2 cellular contexts compared by ENCODE assay signal in the genomic region with DNA sequence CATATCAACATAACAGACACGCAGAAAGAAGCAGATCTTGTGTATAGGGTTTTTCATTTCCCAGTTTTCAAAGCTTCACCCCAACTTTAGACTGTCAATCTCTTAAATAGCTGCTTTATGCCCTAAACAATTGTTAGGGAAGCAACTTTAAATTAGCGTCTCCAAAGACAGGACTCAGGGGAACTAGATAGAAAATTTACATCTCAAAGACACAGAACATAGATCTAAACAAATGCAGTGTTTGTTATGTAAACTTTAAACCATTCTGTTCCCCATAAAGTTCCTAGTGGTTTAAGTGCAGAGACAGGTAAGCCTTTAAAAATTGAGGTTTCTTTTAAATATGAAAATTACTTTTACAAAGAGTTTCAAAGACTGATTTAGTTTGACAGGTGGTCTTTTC.
TF ChIP-seq lines count a peak whose summit lies in the region.

No MANE protein-coding gene starts in this region.

TF ChIP-seq in WTC11, 78 proteins besides CTCF, POLR2A, EP300 and RAD21 (continued from another document):
- TF ChIP-seq SOX15 (CRISPR knock-in tag; IDR thresholded peaks at IDR 0.05), result no peak
- TF ChIP-seq, protein P1, sequence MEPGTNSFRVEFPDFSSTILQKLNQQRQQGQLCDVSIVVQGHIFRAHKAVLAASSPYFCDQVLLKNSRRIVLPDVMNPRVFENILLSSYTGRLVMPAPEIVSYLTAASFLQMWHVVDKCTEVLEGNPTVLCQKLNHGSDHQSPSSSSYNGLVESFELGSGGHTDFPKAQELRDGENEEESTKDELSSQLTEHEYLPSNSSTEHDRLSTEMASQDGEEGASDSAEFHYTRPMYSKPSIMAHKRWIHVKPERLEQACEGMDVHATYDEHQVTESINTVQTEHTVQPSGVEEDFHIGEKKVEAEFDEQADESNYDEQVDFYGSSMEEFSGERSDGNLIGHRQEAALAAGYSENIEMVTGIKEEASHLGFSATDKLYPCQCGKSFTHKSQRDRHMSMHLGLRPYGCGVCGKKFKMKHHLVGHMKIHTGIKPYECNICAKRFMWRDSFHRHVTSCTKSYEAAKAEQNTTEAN (CRISPR knock-in tag; IDR thresholded peaks at IDR 0.05), result no peak
- TF ChIP-seq, protein P2, sequence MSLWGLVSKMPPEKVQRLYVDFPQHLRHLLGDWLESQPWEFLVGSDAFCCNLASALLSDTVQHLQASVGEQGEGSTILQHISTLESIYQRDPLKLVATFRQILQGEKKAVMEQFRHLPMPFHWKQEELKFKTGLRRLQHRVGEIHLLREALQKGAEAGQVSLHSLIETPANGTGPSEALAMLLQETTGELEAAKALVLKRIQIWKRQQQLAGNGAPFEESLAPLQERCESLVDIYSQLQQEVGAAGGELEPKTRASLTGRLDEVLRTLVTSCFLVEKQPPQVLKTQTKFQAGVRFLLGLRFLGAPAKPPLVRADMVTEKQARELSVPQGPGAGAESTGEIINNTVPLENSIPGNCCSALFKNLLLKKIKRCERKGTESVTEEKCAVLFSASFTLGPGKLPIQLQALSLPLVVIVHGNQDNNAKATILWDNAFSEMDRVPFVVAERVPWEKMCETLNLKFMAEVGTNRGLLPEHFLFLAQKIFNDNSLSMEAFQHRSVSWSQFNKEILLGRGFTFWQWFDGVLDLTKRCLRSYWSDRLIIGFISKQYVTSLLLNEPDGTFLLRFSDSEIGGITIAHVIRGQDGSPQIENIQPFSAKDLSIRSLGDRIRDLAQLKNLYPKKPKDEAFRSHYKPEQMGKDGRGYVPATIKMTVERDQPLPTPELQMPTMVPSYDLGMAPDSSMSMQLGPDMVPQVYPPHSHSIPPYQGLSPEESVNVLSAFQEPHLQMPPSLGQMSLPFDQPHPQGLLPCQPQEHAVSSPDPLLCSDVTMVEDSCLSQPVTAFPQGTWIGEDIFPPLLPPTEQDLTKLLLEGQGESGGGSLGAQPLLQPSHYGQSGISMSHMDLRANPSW (CRISPR knock-in tag; conservative IDR thresholded peaks at IDR 0.05; ENCODE audit: low read depth), result no peak

TF ChIP-seq in HepG2, 621 proteins besides CTCF, POLR2A, EP300 and RAD21 (continued from another document):
- TF ChIP-seq, protein P3, sequence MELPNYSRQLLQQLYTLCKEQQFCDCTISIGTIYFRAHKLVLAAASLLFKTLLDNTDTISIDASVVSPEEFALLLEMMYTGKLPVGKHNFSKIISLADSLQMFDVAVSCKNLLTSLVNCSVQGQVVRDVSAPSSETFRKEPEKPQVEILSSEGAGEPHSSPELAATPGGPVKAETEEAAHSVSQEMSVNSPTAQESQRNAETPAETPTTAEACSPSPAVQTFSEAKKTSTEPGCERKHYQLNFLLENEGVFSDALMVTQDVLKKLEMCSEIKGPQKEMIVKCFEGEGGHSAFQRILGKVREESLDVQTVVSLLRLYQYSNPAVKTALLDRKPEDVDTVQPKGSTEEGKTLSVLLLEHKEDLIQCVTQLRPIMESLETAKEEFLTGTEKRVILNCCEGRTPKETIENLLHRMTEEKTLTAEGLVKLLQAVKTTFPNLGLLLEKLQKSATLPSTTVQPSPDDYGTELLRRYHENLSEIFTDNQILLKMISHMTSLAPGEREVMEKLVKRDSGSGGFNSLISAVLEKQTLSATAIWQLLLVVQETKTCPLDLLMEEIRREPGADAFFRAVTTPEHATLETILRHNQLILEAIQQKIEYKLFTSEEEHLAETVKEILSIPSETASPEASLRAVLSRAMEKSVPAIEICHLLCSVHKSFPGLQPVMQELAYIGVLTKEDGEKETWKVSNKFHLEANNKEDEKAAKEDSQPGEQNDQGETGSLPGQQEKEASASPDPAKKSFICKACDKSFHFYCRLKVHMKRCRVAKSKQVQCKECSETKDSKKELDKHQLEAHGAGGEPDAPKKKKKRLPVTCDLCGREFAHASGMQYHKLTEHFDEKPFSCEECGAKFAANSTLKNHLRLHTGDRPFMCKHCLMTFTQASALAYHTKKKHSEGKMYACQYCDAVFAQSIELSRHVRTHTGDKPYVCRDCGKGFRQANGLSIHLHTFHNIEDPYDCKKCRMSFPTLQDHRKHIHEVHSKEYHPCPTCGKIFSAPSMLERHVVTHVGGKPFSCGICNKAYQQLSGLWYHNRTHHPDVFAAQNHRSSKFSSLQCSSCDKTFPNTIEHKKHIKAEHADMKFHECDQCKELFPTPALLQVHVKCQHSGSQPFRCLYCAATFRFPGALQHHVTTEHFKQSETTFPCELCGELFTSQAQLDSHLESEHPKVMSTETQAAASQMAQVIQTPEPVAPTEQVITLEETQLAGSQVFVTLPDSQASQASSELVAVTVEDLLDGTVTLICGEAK (IDR thresholded peaks at IDR 0.05), result no peak
- TF ChIP-seq, protein P3 (CRISPR knock-in tag; IDR thresholded peaks at IDR 0.05), result no peak
- TF ChIP-seq ZNF138 (CRISPR knock-in tag; IDR thresholded peaks at IDR 0.05; ENCODE audit: low read depth) (no peak), ZNF256 (CRISPR knock-in tag; conservative IDR thresholded peaks at IDR 0.05) (no peak), FOXP1 (IDR thresholded peaks at IDR 0.05) (no peak), FOXP1 (CRISPR knock-in tag; IDR thresholded peaks at IDR 0.05) (no peak), HOXA5 (CRISPR knock-in tag; IDR thresholded peaks at IDR 0.05) (no peak)
- TF ChIP-seq, protein P4, sequence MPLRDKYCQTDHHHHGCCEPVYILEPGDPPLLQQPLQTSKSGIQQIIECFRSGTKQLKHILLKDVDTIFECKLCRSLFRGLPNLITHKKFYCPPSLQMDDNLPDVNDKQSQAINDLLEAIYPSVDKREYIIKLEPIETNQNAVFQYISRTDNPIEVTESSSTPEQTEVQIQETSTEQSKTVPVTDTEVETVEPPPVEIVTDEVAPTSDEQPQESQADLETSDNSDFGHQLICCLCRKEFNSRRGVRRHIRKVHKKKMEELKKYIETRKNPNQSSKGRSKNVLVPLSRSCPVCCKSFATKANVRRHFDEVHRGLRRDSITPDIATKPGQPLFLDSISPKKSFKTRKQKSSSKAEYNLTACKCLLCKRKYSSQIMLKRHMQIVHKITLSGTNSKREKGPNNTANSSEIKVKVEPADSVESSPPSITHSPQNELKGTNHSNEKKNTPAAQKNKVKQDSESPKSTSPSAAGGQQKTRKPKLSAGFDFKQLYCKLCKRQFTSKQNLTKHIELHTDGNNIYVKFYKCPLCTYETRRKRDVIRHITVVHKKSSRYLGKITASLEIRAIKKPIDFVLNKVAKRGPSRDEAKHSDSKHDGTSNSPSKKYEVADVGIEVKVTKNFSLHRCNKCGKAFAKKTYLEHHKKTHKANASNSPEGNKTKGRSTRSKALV (CRISPR knock-in tag; IDR thresholded peaks at IDR 0.05), result no peak
- TF ChIP-seq, protein P5, sequence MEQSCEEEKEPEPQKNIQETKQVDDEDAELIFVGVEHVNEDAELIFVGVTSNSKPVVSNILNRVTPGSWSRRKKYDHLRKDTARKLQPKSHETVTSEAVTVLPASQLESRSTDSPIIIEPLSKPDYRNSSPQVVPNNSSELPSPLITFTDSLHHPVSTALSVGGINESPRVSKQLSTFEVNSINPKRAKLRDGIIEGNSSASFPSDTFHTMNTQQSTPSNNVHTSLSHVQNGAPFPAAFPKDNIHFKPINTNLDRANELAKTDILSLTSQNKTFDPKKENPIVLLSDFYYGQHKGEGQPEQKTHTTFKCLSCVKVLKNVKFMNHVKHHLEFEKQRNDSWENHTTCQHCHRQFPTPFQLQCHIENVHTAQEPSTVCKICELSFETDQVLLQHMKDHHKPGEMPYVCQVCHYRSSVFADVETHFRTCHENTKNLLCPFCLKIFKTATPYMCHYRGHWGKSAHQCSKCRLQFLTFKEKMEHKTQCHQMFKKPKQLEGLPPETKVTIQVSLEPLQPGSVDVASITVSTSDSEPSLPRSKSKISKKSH (CRISPR knock-in tag; IDR thresholded peaks at IDR 0.05; ENCODE audit: borderline replicate concordance), result no peak
